In the genomic region with DNA sequence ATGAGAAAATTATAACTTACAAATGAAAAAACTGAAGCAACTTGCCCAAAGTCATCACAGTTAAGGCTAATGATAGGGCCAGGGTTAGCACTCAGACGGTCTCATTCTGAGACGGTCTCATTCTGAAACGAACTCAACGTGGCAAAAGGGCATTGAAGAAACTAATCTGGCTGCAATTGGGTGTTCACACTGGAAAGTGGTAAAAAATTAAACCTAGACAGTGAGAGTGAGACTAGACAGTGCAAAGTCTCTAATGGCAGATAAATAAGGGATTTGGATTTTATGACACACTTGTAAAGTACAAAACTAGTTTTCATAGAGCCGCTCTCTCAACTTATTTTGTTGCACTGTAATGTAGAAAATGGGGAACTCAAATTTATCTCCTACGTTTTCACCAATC, we compare ENCODE assay signal across 24 cellular contexts.
"Had no signal": no experiment of that assay in that cellular context is flagged by ENCODE, and none has a peak within 500 bp of the region (broad histone marks: within the 10 kb centered on the region; RNA-seq: fewer than 3 reads in every experiment).

No MANE protein-coding gene starts in this region.

- H3K27ac ChIP-seq: gastrocnemius medialis, neural progenitor cell, parathyroid adenoma, right lobe of liver, stomach, thyroid gland had no signal

- ATAC-seq: effector memory CD8-positive, alpha-beta T cell; esophagus mucosa; gastrocnemius medialis; left cardiac atrium; naive thymus-derived CD4-positive, alpha-beta T cell; stimulated activated naive B cell treated with anti-CD40 and anti-IgM and Interleukin-4, amounts not matched to agents 10 μg/mL and 1 μg/mL and 100 μg/mL, for 72 hours had no signal

- H3K27me3 Mint-ChIP-seq: effector memory CD8-positive, alpha-beta T cell; memory B cell; naive thymus-derived CD4-positive, alpha-beta T cell; progenitor cell of endocrine pancreas; stimulated activated naive B cell treated with anti-CD40 and anti-IgM and Interleukin-4, amounts not matched to agents 10 μg/mL and 1 μg/mL and 100 μg/mL, for 72 hours had no signal

- H3K4me1 ChIP-seq: parathyroid adenoma, right lobe of liver, thyroid gland had no signal

- H3K9me3 ChIP-seq: gastrocnemius medialis, right lobe of liver, stomach, thyroid gland had no signal

- H3K4me3 ChIP-seq: gastrocnemius medialis, lung, neural progenitor cell, right lobe of liver, stomach, thyroid gland had no signal

- H3K27me3 ChIP-seq: gastrocnemius medialis, neural progenitor cell, right lobe of liver, stomach, thyroid gland had no signal

- DNase-seq: cerebellar nuclear complex; cortex of kidney; effector memory CD8-positive, alpha-beta T cell; foreskin fibroblast; gastrocnemius medialis; head of caudate nucleus; left cardiac atrium; naive thymus-derived CD4-positive, alpha-beta T cell; right lobe of liver; small intestine; stimulated activated CD4-positive, alpha-beta T cell treated with anti-CD3 and anti-CD28 coated beads, Interleukin-15, amount 100 ng/mL, for 24 hours; stimulated activated CD4-positive, alpha-beta T cell treated with anti-CD3 and anti-CD28 coated beads, Interleukin-2, amount 100 ng/mL, for 48 hours; stimulated activated naive B cell treated with anti-CD40 and anti-IgM and Interleukin-4, amounts not matched to agents 10 μg/mL and 1 μg/mL and 100 μg/mL, for 72 hours; stomach; thyroid gland; trophoblast cell had no signal

- H3K9me3 Mint-ChIP-seq: effector memory CD8-positive, alpha-beta T cell; memory B cell; mesothelial cell of epicardium; nephron; neural progenitor cell; stimulated activated naive B cell treated with anti-CD40 and anti-IgM and Interleukin-4, amounts not matched to agents 10 μg/mL and 1 μg/mL and 100 μg/mL, for 72 hours had no signal

- H3K4me1 Mint-ChIP-seq: mesothelial cell of epicardium had no signal

- H3K27ac Mint-ChIP-seq: memory B cell; mesothelial cell of epicardium; naive thymus-derived CD4-positive, alpha-beta T cell; neural progenitor cell; progenitor cell of endocrine pancreas had no signal

- H3K4me3 Mint-ChIP-seq: effector memory CD8-positive, alpha-beta T cell; memory B cell; mesothelial cell of epicardium; naive thymus-derived CD4-positive, alpha-beta T cell; nephron; neural progenitor cell; stimulated activated naive B cell treated with anti-CD40 and anti-IgM and Interleukin-4, amounts not matched to agents 10 μg/mL and 1 μg/mL and 100 μg/mL, for 72 hours had no signal
